14 cellular contexts compared by ENCODE assay signal in the genomic region with DNA sequence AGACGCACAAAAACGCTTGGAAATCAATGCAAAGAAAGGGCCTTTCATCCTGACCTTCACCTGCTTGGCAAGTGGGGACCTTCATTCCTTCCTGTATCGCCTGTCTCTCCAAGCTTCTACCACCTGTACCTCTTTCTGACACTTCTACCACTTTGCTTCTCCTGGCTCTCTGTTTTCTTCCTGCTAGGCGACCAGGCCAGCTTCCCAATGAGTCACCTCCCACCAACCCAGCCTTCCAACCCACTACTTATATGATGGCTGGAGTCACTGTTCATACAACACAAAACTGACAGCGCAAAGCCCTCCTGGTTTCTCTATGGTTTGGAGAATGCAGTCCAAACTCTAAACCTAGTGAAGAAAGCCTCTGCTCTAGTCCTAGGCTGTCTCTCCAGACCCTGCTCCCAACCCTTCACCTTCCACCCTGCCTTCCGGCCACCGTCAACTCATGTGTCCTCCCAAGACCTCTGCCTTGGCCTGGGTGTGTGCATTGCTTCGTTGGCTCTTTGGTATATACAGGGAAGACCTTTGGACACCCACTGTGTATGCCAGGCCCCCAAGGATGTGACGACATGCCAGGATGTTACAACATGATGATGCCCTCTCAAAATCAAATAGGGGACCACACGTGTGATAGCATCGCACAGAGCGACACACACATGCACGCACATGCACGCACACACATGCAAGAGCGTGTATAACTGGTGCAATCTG.
A peak's percentile ranks its signal among the peaks of the same experiment; 100 is the strongest.
DNase-seq lines count a peak whose midpoint lies in the region; ATAC-seq, FAIRE-seq and TF ChIP-seq lines count a peak whose summit lies in the region.
"Had no signal": no experiment of that assay in that cellular context is flagged by ENCODE, and none has a peak within 500 bp of the region (broad histone marks: within the 10 kb centered on the region; RNA-seq: fewer than 3 reads in every experiment).

No MANE protein-coding gene starts in this region.

- H3K4me3 Mint-ChIP-seq in astrocyte (ENCODE audit: unreplicated experiment): no peak overlapping the region
- H3K4me3 Mint-ChIP-seq in stimulated activated effector memory CD8-positive, alpha-beta T cell treated with anti-CD3 and anti-CD28 coated beads, Interleukin-12 subunit alpha, Interleukin-12 subunit beta, amount 100 ng/mL, for 72 hours: no peak overlapping the region

- H3F3A ChIP-seq in MM.1S (ENCODE audit: insufficient read depth, low read length): no peaks in the 10 kb centered on the region

- no peaks in the 10 kb centered on the region for H3K27me3 Mint-ChIP-seq in astrocyte (ENCODE audit: low read depth, unreplicated experiment)

- H3K9me2 ChIP-seq in MM.1S (replicated peaks; ENCODE audit: insufficient read depth, low read length): no peaks in the 10 kb centered on the region

- peak overlapping the region; percentile 4 for H3K27ac Mint-ChIP-seq in astrocyte (ENCODE audit: unreplicated experiment)
- no peak overlapping the region for H3K27ac Mint-ChIP-seq in stimulated activated effector memory CD8-positive, alpha-beta T cell treated with anti-CD3 and anti-CD28 coated beads, Interleukin-12 subunit alpha, Interleukin-12 subunit beta, amount 100 ng/mL, for 72 hours

- peaks cover 50% of the 10 kb centered on the region for H3K36me3 Mint-ChIP-seq in astrocyte (ENCODE audit: low read depth, unreplicated experiment)
- H3K36me3 Mint-ChIP-seq in stimulated activated effector memory CD8-positive, alpha-beta T cell treated with anti-CD3 and anti-CD28 coated beads, Interleukin-12 subunit alpha, Interleukin-12 subunit beta, amount 100 ng/mL, for 72 hours: no peaks in the 10 kb centered on the region

- H3K9me3 Mint-ChIP-seq in astrocyte (ENCODE audit: unreplicated experiment): no peaks in the 10 kb centered on the region
- H3K9me3 Mint-ChIP-seq in stimulated activated effector memory CD8-positive, alpha-beta T cell treated with anti-CD3 and anti-CD28 coated beads, Interleukin-12 subunit alpha, Interleukin-12 subunit beta, amount 100 ng/mL, for 72 hours: no peaks in the 10 kb centered on the region

- H3K4me2 ChIP-seq in astrocyte (ENCODE audit: low read length) (no peak overlapping the region), MM.1S (ENCODE audit: low read depth, low read length) (no peak overlapping the region)

- no peak for FAIRE-seq in astrocyte (lab: Jason Lieb, UNC)

- H3K27me3 ChIP-seq in astrocyte (ENCODE audit: insufficient read depth, low read length) (no peaks in the 10 kb centered on the region), MM.1S (replicated peaks; ENCODE audit: insufficient read depth, low read length) (no peaks in the 10 kb centered on the region), BE2C (no peaks in the 10 kb centered on the region)

- DNase-seq in HT-29 (ENCODE audit: low spot score) (peak; percentile 55), astrocyte (ENCODE audit: low read depth) (no peak), left lobe of liver (ENCODE audit: low spot score) (no peak), MM.1S (no peak), BE2C (no peak), DMS114 treated with DMSO at 0.1 percent for 48 hours (lab: John Stamatoyannopoulos, UW; ENCODE audit: unreplicated experiment) (no peak)
- no peak for DNase-seq in stimulated activated effector memory CD8-positive, alpha-beta T cell treated with anti-CD3 and anti-CD28 coated beads, Interleukin-12 subunit alpha, Interleukin-12 subunit beta, amount 100 ng/mL, for 72 hours (ENCODE audit: low spot score in 2 of 2)
- DNase-seq: Calu3, H7, NCI-H1048, NCI-H146, NCI-H2227 treated with DMSO at 0.1 percent for 48 hours, NCI-H526, RPMI8226 had no signal

- H3K4me1 Mint-ChIP-seq in astrocyte (ENCODE audit: low read depth, unreplicated experiment): peaks cover 17% of the 10 kb centered on the region
- H3K4me1 Mint-ChIP-seq in stimulated activated effector memory CD8-positive, alpha-beta T cell treated with anti-CD3 and anti-CD28 coated beads, Interleukin-12 subunit alpha, Interleukin-12 subunit beta, amount 100 ng/mL, for 72 hours: no peaks in the 10 kb centered on the region

- peaks cover 16% of the 10 kb centered on the region for H4K20me1 ChIP-seq in astrocyte (ENCODE audit: insufficient read depth, low read length)
- no peaks in the 10 kb centered on the region for H4K20me1 ChIP-seq in MM.1S (ENCODE audit: insufficient read depth, low read length)

- H3K9ac ChIP-seq in astrocyte (ENCODE audit: low read length) (no peak overlapping the region), MM.1S (ENCODE audit: low read length) (no peak overlapping the region)

- TF ChIP-seq CTCF in astrocyte (IDR thresholded peaks at IDR 0.05; ENCODE audit: insufficient read depth, low read depth, low read length) (no peak), MM.1S (IDR thresholded peaks at IDR 0.05; ENCODE audit: low read length) (no peak), BE2C (IDR thresholded peaks at IDR 0.05; ENCODE audit: low read depth, low read length) (no peak)

- H3K4me3 ChIP-seq in astrocyte (ENCODE audit: insufficient read depth, low read depth, low read length) (no peak overlapping the region), MM.1S (ENCODE audit: low read length) (no peak overlapping the region), BE2C (ENCODE audit: low read depth, low read length) (no peak overlapping the region)

- H3K79me2 ChIP-seq in astrocyte (ENCODE audit: insufficient read depth, low read length): no peaks in the 10 kb centered on the region
- H3K79me2 ChIP-seq in MM.1S (ENCODE audit: low read length): no peaks in the 10 kb centered on the region

- H3K36me3 ChIP-seq in astrocyte (ENCODE audit: insufficient read depth, low read length): peaks cover 21% of the 10 kb centered on the region
- H3K36me3 ChIP-seq in MM.1S (replicated peaks; ENCODE audit: insufficient read depth, low read length): no peaks in the 10 kb centered on the region
- H3K36me3 ChIP-seq in BE2C: peaks cover 25% of the 10 kb centered on the region

- H3K4me1 ChIP-seq in astrocyte (ENCODE audit: insufficient read depth, low read length): peaks cover 8% of the 10 kb centered on the region
- H3K4me1 ChIP-seq in MM.1S (ENCODE audit: low read length): no peaks in the 10 kb centered on the region
- H3K4me1 ChIP-seq in BE2C: no peaks in the 10 kb centered on the region

- H3K27ac ChIP-seq in astrocyte (ENCODE audit: low read depth, low read length): no peak overlapping the region
- no peak overlapping the region for H3K27ac ChIP-seq in MM.1S (ENCODE audit: low read length)

- H3K9me3 ChIP-seq in astrocyte (ENCODE audit: insufficient read depth, low read depth, low read length) (no peaks in the 10 kb centered on the region), MM.1S (replicated peaks; ENCODE audit: insufficient read depth, low read length) (no peaks in the 10 kb centered on the region), BE2C (no peaks in the 10 kb centered on the region)

- ATAC-seq in left lobe of liver: peak; percentile 29
- peak; percentile 6 for ATAC-seq in stimulated activated effector memory CD8-positive, alpha-beta T cell treated with anti-CD3 and anti-CD28 coated beads, Interleukin-12 subunit alpha, Interleukin-12 subunit beta, amount 100 ng/mL, for 72 hours

- H2AFZ ChIP-seq in astrocyte (ENCODE audit: low read depth, low read length): no peak overlapping the region
- no peak overlapping the region for H2AFZ ChIP-seq in MM.1S (ENCODE audit: low read length)
